9 cellular contexts compared by ENCODE assay signal in genomic region chr15:37095993-37096877, GRCh38. TPM values are rescaled to one million over a fixed set of nuclear protein-coding genes. Genes with fewer than 3 reads are reported as not detected.
DNase-seq lines count a peak whose midpoint lies in the region; ATAC-seq, FAIRE-seq and TF ChIP-seq lines count a peak whose summit lies in the region.
"Had no signal": no experiment of that assay in that cellular context is flagged by ENCODE, and none has a peak within 500 bp of the region (broad histone marks: within the 10 kb centered on the region; RNA-seq: fewer than 3 reads in every experiment).

No MANE protein-coding gene starts in this region.

- no peak overlapping the region for H2BK15ac ChIP-seq in H9 (ENCODE audit: low read depth, low read length)

- TF ChIP-seq CTCF in H9 (conservative IDR thresholded peaks at IDR 0.05) (no peak), K562 (IDR thresholded peaks at IDR 0.05 in 2 of 3, conservative IDR thresholded peaks at IDR 0.05 in 1 of 3; ENCODE audit: insufficient read depth in 2 of 3, low read depth in 1 of 3, low read length in 3 of 3) (no peak), A673 (conservative IDR thresholded peaks at IDR 0.05; ENCODE audit: low read depth, low read length) (no peak)

- ATAC-seq in K562, result no peak
- ATAC-seq in activated CD8-positive, alpha-beta memory T cell treated with anti-CD3 and anti-CD28 coated beads, Interleukin-2, amount 10 ng/mL, durations not matched to agents 7 days and 5 days, result no peak
- ATAC-seq in activated CD4-positive, CD25-positive, alpha-beta regulatory T cell treated with anti-CD3 and anti-CD28 coated beads, Interleukin-2, amount 50 U/mL, for 24 hours, result no peak

- H3K4me1 Mint-ChIP-seq in H9, result peaks cover 76 to 81% of the 10 kb centered on the region in 2 experiments
- H3K4me1 Mint-ChIP-seq in activated CD8-positive, alpha-beta memory T cell treated with anti-CD3 and anti-CD28 coated beads, Interleukin-2, amount 10 ng/mL, durations not matched to agents 7 days and 5 days, result peaks cover 18% of the 10 kb centered on the region

- H3K23me2 ChIP-seq in H9 (ENCODE audit: insufficient read length, low read depth, low read length, poor library complexity, severe bottlenecking), result peaks cover 51% of the 10 kb centered on the region

- no peak overlapping the region for H3T11ph ChIP-seq in H9 (ENCODE audit: low read length)

- no peak overlapping the region for H3K9ac ChIP-seq in H9 (ENCODE audit: extremely low read depth, insufficient read length, low read length)
- H3K9ac ChIP-seq in K562 (ENCODE audit: insufficient read depth in 1 of 2, low read depth in 2 of 2, low read length in 2 of 2), result peak overlapping the region; percentile 75 to 89
- H3K9ac ChIP-seq in iPS-15b (ENCODE audit: low read depth, low read length), result no peak overlapping the region
- H3K9ac ChIP-seq in skeletal muscle satellite cell (ENCODE audit: low read depth, low read length), result no peak overlapping the region

- peaks cover 96% of the 10 kb centered on the region for H3K27me3 Mint-ChIP-seq in H9 (ENCODE audit: low read depth)
- peaks cover 83% of the 10 kb centered on the region for H3K27me3 Mint-ChIP-seq in activated CD8-positive, alpha-beta memory T cell treated with anti-CD3 and anti-CD28 coated beads, Interleukin-2, amount 10 ng/mL, durations not matched to agents 7 days and 5 days

- CTCF ChIA-PET in K562 (lab: Yijun Ruan, JAX; ENCODE audit: low intra/inter-chr PET ratio), result no interaction called here
- CTCF ChIA-PET in activated CD8-positive, alpha-beta memory T cell treated with anti-CD3 and anti-CD28 coated beads, Interleukin-2, amount 10 ng/mL, durations not matched to agents 7 days and 5 days (lab: Charles Lee), result interaction anchor here (1.0 kb wide), 1 partner anchor 11 kb away, joined by 3 read pairs; no protein-coding TSS in a partner anchor
- CTCF ChIA-PET in A673 (lab: Charles Lee), result no interaction called here

- BruUV-seq in K562 (replicated peaks; lab: Mats Ljungman, UMichigan) (no TSS peak), A673 (replicated peaks; lab: Mats Ljungman, UMichigan) (no TSS peak)

- no peaks in the 10 kb centered on the region for H3K36me3 Mint-ChIP-seq in H9 (ENCODE audit: insufficient read depth in 1 of 3, low read depth in 3 of 3)
- H3K36me3 Mint-ChIP-seq in activated CD8-positive, alpha-beta memory T cell treated with anti-CD3 and anti-CD28 coated beads, Interleukin-2, amount 10 ng/mL, durations not matched to agents 7 days and 5 days, result peaks cover 7% of the 10 kb centered on the region
- H3K36me3 Mint-ChIP-seq: activated naive CD8-positive, alpha-beta T cell treated with anti-CD3 and anti-CD28 coated beads, Interleukin-2, amount 10 ng/mL, durations not matched to agents 7 days and 5 days had no signal

- H3K9me3 ChIP-seq in H9 (ENCODE audit: control insufficient read depth, low read depth, low read length), result no peaks in the 10 kb centered on the region
- H3K9me3 ChIP-seq in K562 (replicated peaks; ENCODE audit: control insufficient read depth, insufficient read depth, low read depth, low read length), result no peaks in the 10 kb centered on the region
- H3K9me3 ChIP-seq in iPS-15b (ENCODE audit: control insufficient read depth, insufficient read depth, low read length), result no peaks in the 10 kb centered on the region
- no peaks in the 10 kb centered on the region for H3K9me3 ChIP-seq in skeletal muscle satellite cell (replicated peaks; ENCODE audit: low read length)
- no peaks in the 10 kb centered on the region for H3K9me3 ChIP-seq in A673 (ENCODE audit: low read depth, low read length, poor library complexity, severe bottlenecking)

- H3K27ac Mint-ChIP-seq in H9, result no peak overlapping the region
- no peak overlapping the region for H3K27ac Mint-ChIP-seq in activated CD8-positive, alpha-beta memory T cell treated with anti-CD3 and anti-CD28 coated beads, Interleukin-2, amount 10 ng/mL, durations not matched to agents 7 days and 5 days

- TF ChIP-seq EP300 in K562 (IDR thresholded peaks at IDR 0.05; ENCODE audit: low read length), result no peak

- H2BK120ac ChIP-seq in H9 (ENCODE audit: low read depth, low read length, poor library complexity, severe bottlenecking), result no peak overlapping the region

- no peak overlapping the region for H2BK5ac ChIP-seq in H9 (ENCODE audit: insufficient read length, low read length)

- POLR2A ChIA-PET in K562 (lab: Yijun Ruan, JAX) (interaction anchor here (0.5 to 1.3 kb wide), 7 partner anchors 8 to 266 kb away, joined by 3 to 9 read pairs (median 3); no protein-coding TSS in a partner anchor), A673 (lab: Charles Lee; ENCODE audit: low non-redundant PET) (no interaction called here)

- no peak overlapping the region for H4K8ac ChIP-seq in H9 (replicated peaks; ENCODE audit: insufficient read length, low read depth, low read length)

- H3K27me3 ChIP-seq in H9 (ENCODE audit: insufficient read depth, low read length) (peaks cover 68% of the 10 kb centered on the region), K562 (ENCODE audit: control insufficient read depth in 2 of 2, insufficient read depth in 2 of 2, low read length in 2 of 2) (no peaks in the 10 kb centered on the region), iPS-15b (ENCODE audit: control insufficient read depth, insufficient read depth, low read length) (peaks cover 78% of the 10 kb centered on the region), skeletal muscle satellite cell (ENCODE audit: control insufficient read depth, insufficient read depth, low read length) (peaks cover 33% of the 10 kb centered on the region), A673 (replicated peaks; ENCODE audit: insufficient read depth, low read depth, low read length, poor library complexity) (no peaks in the 10 kb centered on the region)

- no peak overlapping the region for H3K4ac ChIP-seq in H9 (ENCODE audit: low read depth, low read length)

- peak overlapping the region; percentile 49 to 96 for H3K4me3 Mint-ChIP-seq in H9
- H3K4me3 Mint-ChIP-seq in activated CD8-positive, alpha-beta memory T cell treated with anti-CD3 and anti-CD28 coated beads, Interleukin-2, amount 10 ng/mL, durations not matched to agents 7 days and 5 days, result no peak overlapping the region
- H3K4me3 Mint-ChIP-seq: activated naive CD8-positive, alpha-beta T cell treated with anti-CD3 and anti-CD28 coated beads, Interleukin-2, amount 10 ng/mL, durations not matched to agents 7 days and 5 days had no signal

- whole genome bisulfite sequencing in H9 (ENCODE audit: extremely low coverage, insufficient read length, low lambda C conversion rate), result no CpG with 5 or more reads among the region's 36 CpGs
- WGBS in K562 (ENCODE audit: insufficient coverage, low coverage, missing lambda C conversion rate), result 94% methylated on average over 28 of the region's 36 CpGs

- H3K56ac ChIP-seq in H9 (ENCODE audit: insufficient read length, low read depth, low read length), result no peak overlapping the region

- no peaks in the 10 kb centered on the region for H3K9me1 ChIP-seq in K562 (ENCODE audit: control insufficient read depth, insufficient read depth, low read length)

- no peaks in the 10 kb centered on the region for H3K79me2 ChIP-seq in H9 (ENCODE audit: insufficient read depth, low read length)
- peaks cover 69% of the 10 kb centered on the region for H3K79me2 ChIP-seq in K562 (ENCODE audit: control insufficient read depth, insufficient read depth, low read length)

- no peak overlapping the region for H4K5ac ChIP-seq in H9 (ENCODE audit: insufficient read length, low read depth, low read length)

- no peaks in the 10 kb centered on the region for H3K79me1 ChIP-seq in H9 (ENCODE audit: insufficient read depth, low read depth, low read length, poor library complexity, severe bottlenecking)

- no peak overlapping the region for H3K23ac ChIP-seq in H9 (ENCODE audit: insufficient read length, low read depth, low read length)

- H3K36me3 ChIP-seq in K562 (ENCODE audit: control insufficient read depth, insufficient read depth, low read length), result peaks cover 56% of the 10 kb centered on the region
- H3K36me3 ChIP-seq in iPS-15b (ENCODE audit: control insufficient read depth, insufficient read depth, low read length), result no peaks in the 10 kb centered on the region
- no peaks in the 10 kb centered on the region for H3K36me3 ChIP-seq in skeletal muscle satellite cell (ENCODE audit: insufficient read depth, low read length)
- no peaks in the 10 kb centered on the region for H3K36me3 ChIP-seq in A673 (ENCODE audit: insufficient read depth, low read length, poor library complexity, severe bottlenecking)

- in situ Hi-C loops in K562 (cut with MboI), result no loop called here

- H4K20me1 ChIP-seq in H9 (ENCODE audit: control insufficient read depth, insufficient read depth, insufficient read length), result no peaks in the 10 kb centered on the region
- H4K20me1 ChIP-seq in K562 (replicated peaks; ENCODE audit: control insufficient read depth, insufficient read depth, low read length), result no peaks in the 10 kb centered on the region

- H2AFZ ChIP-seq in H9 (ENCODE audit: low read length) (no peak overlapping the region), K562 (ENCODE audit: low read depth, low read length) (no peak overlapping the region)

- H3K9me3 Mint-ChIP-seq in H9, result peaks cover 0 to 9% of the 10 kb centered on the region in 2 experiments; a peak in 2 of 5 replicates
- no peaks in the 10 kb centered on the region for H3K9me3 Mint-ChIP-seq in activated CD8-positive, alpha-beta memory T cell treated with anti-CD3 and anti-CD28 coated beads, Interleukin-2, amount 10 ng/mL, durations not matched to agents 7 days and 5 days (ENCODE audit: low read depth)

- H3K4me2 ChIP-seq in H9 (ENCODE audit: insufficient read depth, insufficient read length, low read length) (peak overlapping the region; percentile 92), K562 (ENCODE audit: insufficient read depth, low read length) (peak overlapping the region; percentile 86; the same call in 1 of the 2 replicates), skeletal muscle satellite cell (ENCODE audit: low read length) (peak overlapping the region; percentile 66)

- no peak overlapping the region for H4K91ac ChIP-seq in H9 (ENCODE audit: insufficient read length, low read depth, low read length)

- intact Hi-C loops in K562 (cut with micrococcal nuclease) (no loop called here), A673 (cut with micrococcal nuclease; ENCODE audit: unreplicated experiment) (no loop called here)

- no peak overlapping the region for H2AK5ac ChIP-seq in H9 (ENCODE audit: insufficient read length, low read length)

- H3K27ac ChIP-seq in H9 (ENCODE audit: insufficient read length, low read depth, low read length) (no peak overlapping the region), K562 (ENCODE audit: extremely low read depth, low read depth, low read length) (no peak overlapping the region), A673 (ENCODE audit: low read depth, low read length, poor library complexity, severe bottlenecking) (no peak overlapping the region)

- H2BK12ac ChIP-seq in H9 (ENCODE audit: insufficient read length, low read depth, low read length), result no peak overlapping the region

- no peak for TF ChIP-seq POLR2A in K562 (conservative IDR thresholded peaks at IDR 0.05)

- DNase-seq in H9 (peak; percentile 67), K562 (ENCODE audit: extremely low read depth in 1 of 4, low spot score in 3 of 4) (no peak), A673 (ENCODE audit: low spot score) (no peak), NCI-H146 treated with DMSO at 0.1 percent for 48 hours (lab: John Stamatoyannopoulos, UW; ENCODE audit: unreplicated experiment) (no peak)
- DNase-seq in activated CD8-positive, alpha-beta memory T cell treated with anti-CD3 and anti-CD28 coated beads, Interleukin-2, amount 10 ng/mL, durations not matched to agents 7 days and 5 days, result no peak
- DNase-seq: activated naive CD8-positive, alpha-beta T cell treated with anti-CD3 and anti-CD28 coated beads, Interleukin-2, amount 10 ng/mL, durations not matched to agents 7 days and 5 days had no signal

- no peak for TF ChIP-seq RAD21 in K562 (CRISPR knock-in tag; conservative IDR thresholded peaks at IDR 0.05 in 1 of 2, IDR thresholded peaks at IDR 0.05 in 1 of 2)

- no peak overlapping the region; the same call in 1 of the 2 replicates for H3K4me3 ChIP-seq in K562
- H3K4me3 ChIP-seq in iPS-15b (ENCODE audit: low read depth, low read length), result peak overlapping the region; percentile 53
- no peak overlapping the region for H3K4me3 ChIP-seq in skeletal muscle satellite cell (ENCODE audit: low read length)
- no peak overlapping the region for H3K4me3 ChIP-seq in A673 (ENCODE audit: low read depth, low read length, poor library complexity, severe bottlenecking)

- H3K18ac ChIP-seq in H9 (ENCODE audit: insufficient read length, low read depth, low read length), result no peak overlapping the region

- no peak overlapping the region for H2BK20ac ChIP-seq in H9 (ENCODE audit: low read depth, low read length, poor library complexity, severe bottlenecking)

- FAIRE-seq in K562 (lab: Jason Lieb, UNC), result no peak

- no peak overlapping the region; the same call in 1 of the 2 replicates for H3K14ac ChIP-seq in H9 (ENCODE audit: insufficient read depth, low read length)

- peaks cover 3% of the 10 kb centered on the region; the same call in 1 of the 2 replicates for H3K4me1 ChIP-seq in H9 (ENCODE audit: insufficient read depth, low read length)
- peaks cover 9 to 30% of the 10 kb centered on the region in 2 experiments; a peak in 4 of 5 replicates for H3K4me1 ChIP-seq in K562 (replicated peaks in 1 of 2; ENCODE audit: control insufficient read depth in 2 of 2, insufficient read depth in 2 of 2, low read length in 2 of 2)
- H3K4me1 ChIP-seq in iPS-15b (ENCODE audit: control insufficient read depth, insufficient read depth, low read length), result peaks cover 31% of the 10 kb centered on the region
- H3K4me1 ChIP-seq in skeletal muscle satellite cell (ENCODE audit: control insufficient read depth, insufficient read depth, low read length), result peaks cover 2% of the 10 kb centered on the region
- no peaks in the 10 kb centered on the region for H3K4me1 ChIP-seq in A673 (ENCODE audit: insufficient read depth, low read length, poor library complexity, severe bottlenecking)

RNA-seq across cellular contexts. Expression of gene MEIS2, which starts 4.1 kb away (rescaled TPM):
- total RNA-seq in H9 (2021), result 0.35 and 0.50 TPM in 2 replicates
- total RNA-seq in K562 (2011; cell fraction: chromatin; rRNA removed; ENCODE audit: low replicate concordance), result 81.4 and 111 TPM in 2 replicates
- total RNA-seq in K562 (2011; cell fraction: nucleolus; rRNA removed), result 43.4 and 50.3 TPM in 2 replicates
- 69.0 and 74.6 TPM in 2 replicates for total RNA-seq in K562 (2011; cell fraction: nucleoplasm; rRNA removed)
- total RNA-seq in K562 (2014; rRNA removed), result 22.3 and 34.4 TPM in 2 replicates
- total RNA-seq in K562 (2014; rRNA removed; fragmentation: Illumina TruSeq; extraction: Trizol), result 24.6 and 31.2 TPM in 2 replicates
- total RNA-seq in K562 (2015; rRNA removed; fragmentation: Illumina TruSeq; extraction: Trizol), result 41.0 and 45.8 TPM in 2 replicates
- 34.3 and 34.9 TPM in 2 replicates for total RNA-seq in K562 (2021)
- polyA plus RNA-seq in K562 (2011; rRNA removed), result 15.3 and 21.1 TPM in 2 replicates
- 19.4 and 28.6 TPM in 2 replicates for polyA plus RNA-seq in K562 (2011; cell fraction: cytosol; rRNA removed)
- polyA plus RNA-seq in K562 (2011; cell fraction: nucleus; rRNA removed), result 43.0 and 54.5 TPM in 2 replicates
- 29.1 and 37.1 TPM in 2 replicates for polyA plus RNA-seq in K562 (2012)
- 51.5 and 64.2 TPM in 2 replicates for polyA plus RNA-seq in K562 (2014; fragmentation: Illumina TruSeq; extraction: Trizol)
- polyA plus RNA-seq in K562 (2014; fragmentation: Nextera tagmentation; extraction: Ambion mirVana), result 1 to 10 TPM; 7.5 to 8.4 TPM
- 21.2 and 26.8 TPM in 2 replicates for polyA plus RNA-seq in K562 (2014; rRNA removed)
- 49.8 and 57.7 TPM in 2 replicates for polyA minus RNA-seq in K562 (2011; rRNA and poly(A)+ RNA removed)
- polyA minus RNA-seq in K562 (2011; cell fraction: cytosol; rRNA and poly(A)+ RNA removed), result 8.4 and 8.6 TPM in 2 replicates
- 81.6 and 103 TPM in 2 replicates for polyA minus RNA-seq in K562 (2011; cell fraction: nucleus; rRNA and poly(A)+ RNA removed)
- total RNA-seq in skeletal muscle satellite cell (2012; rRNA removed), result 29.1 and 34.7 TPM in 2 replicates
- total RNA-seq in activated CD8-positive, alpha-beta memory T cell treated with anti-CD3 and anti-CD28 coated beads, Interleukin-2, amount 10 ng/mL, durations not matched to agents 7 days and 5 days, result under 1 TPM in 1 of 2 experiments, not detected in 1; 0.07 TPM
- total RNA-seq in A673 (2021), result 9.3 and 11.7 TPM in 2 replicates
- total RNA-seq: activated naive CD8-positive, alpha-beta T cell treated with anti-CD3 and anti-CD28 coated beads, Interleukin-2, amount 10 ng/mL, durations not matched to agents 7 days and 5 days had no signal

Comparison
In these comparisons a context has a peak if more than half of its experiments do, and no peak if none do; other contexts are left out.
1. H3K9ac ChIP-seq: peak in K562 (2 of 2); none in H9 (single experiment), iPS-15b (single experiment) and skeletal muscle satellite cell (single experiment).
2. Peak in every context shown above with its lines, with median percentiles within 50 percentile points of each other: H3K4me2 ChIP-seq.